8 cellular contexts compared by ENCODE assay signal in genomic region chr14:34843011-34843554, GRCh38. TPM values are rescaled to one million over a fixed set of nuclear protein-coding genes. Genes with fewer than 3 reads are reported as not detected.
DNase-seq lines count a peak whose midpoint lies in the region; ATAC-seq and TF ChIP-seq lines count a peak whose summit lies in the region.

No MANE protein-coding gene starts in this region.

- no peak for TF ChIP-seq CTCF in fibroblast of lung (conservative IDR thresholded peaks at IDR 0.05 in 1 of 2, IDR thresholded peaks at IDR 0.05 in 1 of 2; ENCODE audit: low read depth in 1 of 2, low read length in 2 of 2)

- H3K36me3 Mint-ChIP-seq in T-helper 17 cell (ENCODE audit: low read depth), result peaks cover 3% of the 10 kb centered on the region

- peaks cover 25% of the 10 kb centered on the region for H3K4me1 Mint-ChIP-seq in T-helper 17 cell

- peak overlapping the region; percentile 69 for H3K27ac Mint-ChIP-seq in T-helper 17 cell

- ATAC-seq in T-helper 17 cell (peak; percentile 48), GM18873 (IDR thresholded peaks at IDR 0.05; ENCODE audit: low FRiP score, unreplicated experiment) (no peak)

- peak overlapping the region in 1 of 11 experiments; percentile 16; a peak in 3 of 22 replicates for H3K9ac ChIP-seq in BLaER1 treated with 17β-estradiol and CSF1 and Interleukin-3, amounts not matched to agents 10 nM and 100 nM
- H3K9ac ChIP-seq in fibroblast of lung (ENCODE audit: insufficient read depth, low read length) (no peak overlapping the region), skeletal muscle satellite cell (ENCODE audit: low read depth, low read length) (no peak overlapping the region)

- peaks cover 35 to 96% (median 86%) of the 10 kb centered on the region in 11 experiments for H3K36me3 ChIP-seq in BLaER1 treated with 17β-estradiol and CSF1 and Interleukin-3, amounts not matched to agents 10 nM and 100 nM
- H3K36me3 ChIP-seq in H7 (replicated peaks; ENCODE audit: control insufficient read depth, insufficient read depth, low read length), result no peaks in the 10 kb centered on the region
- H3K36me3 ChIP-seq in fibroblast of lung (ENCODE audit: control insufficient read depth, insufficient read depth, low read length), result no peaks in the 10 kb centered on the region
- peaks cover 9% of the 10 kb centered on the region for H3K36me3 ChIP-seq in skeletal muscle satellite cell (ENCODE audit: insufficient read depth, low read length)

- peak overlapping the region in 7 of 11 experiments; percentile 11 to 69 (median 49); a peak in 14 of 22 replicates for H3K4me2 ChIP-seq in BLaER1 treated with 17β-estradiol and CSF1 and Interleukin-3, amounts not matched to agents 10 nM and 100 nM
- H3K4me2 ChIP-seq in fibroblast of lung (ENCODE audit: extremely low read depth, insufficient read depth, low read length) (peak overlapping the region; percentile 65), skeletal muscle satellite cell (ENCODE audit: low read length) (peak overlapping the region; percentile 28)

- H2AFZ ChIP-seq in fibroblast of lung (ENCODE audit: low read length), result peak overlapping the region; percentile 57

- H3K4me1 ChIP-seq in BLaER1 treated with 17β-estradiol and CSF1 and Interleukin-3, amounts not matched to agents 10 nM and 100 nM, result peaks cover 0 to 20% (median 13%) of the 10 kb centered on the region in 10 experiments; a peak in 15 of 20 replicates
- H3K4me1 ChIP-seq in fibroblast of lung (ENCODE audit: control insufficient read depth, extremely low read depth, insufficient read depth, low read length) (peaks cover 9% of the 10 kb centered on the region), skeletal muscle satellite cell (ENCODE audit: control insufficient read depth, insufficient read depth, low read length) (peaks cover 13% of the 10 kb centered on the region)

- H3K27me3 ChIP-seq in BLaER1 treated with 17β-estradiol and CSF1 and Interleukin-3, amounts not matched to agents 10 nM and 100 nM, result no peaks in the 10 kb centered on the region
- H3K27me3 ChIP-seq in H7 (ENCODE audit: control insufficient read depth, insufficient read depth, low read length) (no peaks in the 10 kb centered on the region), fibroblast of lung (ENCODE audit: control insufficient read depth, insufficient read depth, low read length) (no peaks in the 10 kb centered on the region), skeletal muscle satellite cell (ENCODE audit: control insufficient read depth, insufficient read depth, low read length) (no peaks in the 10 kb centered on the region)

- no peak overlapping the region for H3K4me3 Mint-ChIP-seq in T-helper 17 cell

- peaks cover 4 to 78% (median 73%) of the 10 kb centered on the region in 11 experiments; a peak in 19 of 22 replicates for H4K20me1 ChIP-seq in BLaER1 treated with 17β-estradiol and CSF1 and Interleukin-3, amounts not matched to agents 10 nM and 100 nM
- H4K20me1 ChIP-seq in fibroblast of lung (ENCODE audit: control insufficient read depth, extremely low read depth, insufficient read depth, low read length), result no peaks in the 10 kb centered on the region

- H3K9me3 ChIP-seq in BLaER1 treated with 17β-estradiol and CSF1 and Interleukin-3, amounts not matched to agents 10 nM and 100 nM (replicated peaks in 1 of 11), result peaks cover 0 to 9% (median 0%) of the 10 kb centered on the region in 11 experiments; a peak in 5 of 22 replicates
- H3K9me3 ChIP-seq in T-helper 17 cell (ENCODE audit: control insufficient read depth, low read length, poor library complexity, severe bottlenecking) (no peaks in the 10 kb centered on the region), fibroblast of lung (ENCODE audit: control insufficient read depth, insufficient read depth, low read depth, low read length) (no peaks in the 10 kb centered on the region), skeletal muscle satellite cell (replicated peaks; ENCODE audit: low read length) (no peaks in the 10 kb centered on the region)

- H3K79me2 ChIP-seq in fibroblast of lung (ENCODE audit: control insufficient read depth, insufficient read depth, low read length), result peaks cover 9% of the 10 kb centered on the region

- DNase-seq in H7, result peak; percentile 11
- no peak for DNase-seq in T-helper 17 cell
- peak; percentile 75 to 80 for DNase-seq in fibroblast of lung (ENCODE audit: low read depth in 2 of 2)
- no peak for DNase-seq in KG1 (lab: John Stamatoyannopoulos, UW)
- DNase-seq in HuH-7 (ENCODE audit: low spot score), result no peak

- H3K27me3 Mint-ChIP-seq in T-helper 17 cell, result no peaks in the 10 kb centered on the region

- H3K4me3 ChIP-seq in BLaER1 treated with 17β-estradiol and CSF1 and Interleukin-3, amounts not matched to agents 10 nM and 100 nM, result no peak overlapping the region
- no peak overlapping the region for H3K4me3 ChIP-seq in H7 (ENCODE audit: insufficient read depth, low read depth, low read length)
- no peak overlapping the region for H3K4me3 ChIP-seq in fibroblast of lung (replicated peaks in 1 of 4; ENCODE audit: control extremely low read depth in 1 of 4, insufficient read depth in 1 of 4, low read depth in 3 of 4, low read length in 4 of 4)
- no peak overlapping the region for H3K4me3 ChIP-seq in skeletal muscle satellite cell (ENCODE audit: low read length)

- peak overlapping the region in 10 of 11 experiments; percentile 16 to 65 (median 34); a peak in 16 of 22 replicates for H3K27ac ChIP-seq in BLaER1 treated with 17β-estradiol and CSF1 and Interleukin-3, amounts not matched to agents 10 nM and 100 nM
- H3K27ac ChIP-seq in fibroblast of lung (ENCODE audit: insufficient read depth, low read length), result peak overlapping the region; percentile 61

RNA-seq across cellular contexts. Expression of gene BAZ1A, which starts 32.1 kb away (rescaled TPM):
- 31.4 and 51.1 TPM in 2 replicates for total RNA-seq in H7 (2014; rRNA removed; shearing (Covaris generic))
- 10 to 100 TPM; 44.7 to 51.7 TPM for total RNA-seq in T-helper 17 cell
- 30.0 and 35.2 TPM in 2 replicates for total RNA-seq in fibroblast of lung
- 21.1 and 28.3 TPM in 2 replicates for polyA plus RNA-seq in fibroblast of lung
- 15.7 and 20.9 TPM in 2 replicates for polyA plus RNA-seq in fibroblast of lung (2012)
- polyA minus RNA-seq in fibroblast of lung (ENCODE audit: low replicate concordance), result 6.4 and 13.7 TPM in 2 replicates
- total RNA-seq in skeletal muscle satellite cell (2012; rRNA removed), result 31.0 and 34.2 TPM in 2 replicates

Comparison
In these comparisons a context has a peak if more than half of its experiments do, and no peak if none do; other contexts are left out.
1. DNase-seq: peak in H7 (single experiment) and fibroblast of lung (2 of 2); none in T-helper 17 cell (0 of 3), KG1 (single experiment) and HuH-7 (single experiment).
2. Peak in every context shown above with its lines, with median percentiles within 50 percentile points of each other: H3K4me2 ChIP-seq.